Comparison of ENCODE assay signal across 9 cellular contexts in genomic region chr3:54988302-54989022, GRCh38.
DNase-seq lines count a peak whose midpoint lies in the region; ATAC-seq and TF ChIP-seq lines count a peak whose summit lies in the region.
"Had no signal": no experiment of that assay in that cellular context is flagged by ENCODE, and none has a peak within 500 bp of the region (broad histone marks: within the 10 kb centered on the region; RNA-seq: fewer than 3 reads in every experiment).

No MANE protein-coding gene starts in this region.

- intact Hi-C loops in posterior vena cava (cut with DNase I): no loop called here

- no peak overlapping the region for H3K4me3 ChIP-seq in Peyer's patch
- no peak overlapping the region for H3K4me3 ChIP-seq in fibroblast of villous mesenchyme (ENCODE audit: low read depth, low read length)
- H3K4me3 ChIP-seq in parathyroid adenoma (ENCODE audit: low read depth, low read length): no peak overlapping the region

- H3K27ac ChIP-seq in Peyer's patch (no peak overlapping the region), parathyroid adenoma (peak overlapping the region; percentile 20)

- peak overlapping the region; percentile 31 for H3K4me2 ChIP-seq in parathyroid adenoma (ENCODE audit: low read length)

- no peak overlapping the region for H2AFZ ChIP-seq in parathyroid adenoma

- DNase-seq in DMS79 (lab: John Stamatoyannopoulos, UW) (peak; percentile 12), Peyer's patch (peak in 2 of 3 donors; percentile 19 to 50), fibroblast of villous mesenchyme (ENCODE audit: low read depth) (peak; percentile 91), cerebellar nuclear complex (lab: John Stamatoyannopoulos, UW) (no peak), posterior vena cava (ENCODE audit: low spot score) (no peak)
- DNase-seq: activated CD4-positive, alpha-beta T cell treated with anti-CD3 and anti-CD28 coated beads, Interleukin-2, amount 50 U/mL, for 48 hours had no signal

- no peak for ATAC-seq in GM21381 (IDR thresholded peaks at IDR 0.05; ENCODE audit: unreplicated experiment)
- no peak for ATAC-seq in GM18867 (IDR thresholded peaks at IDR 0.05; ENCODE audit: unreplicated experiment)

- H3K9ac ChIP-seq in parathyroid adenoma: no peak overlapping the region

- H3K27me3 ChIP-seq in Peyer's patch (no peaks in the 10 kb centered on the region), parathyroid adenoma (ENCODE audit: control insufficient read depth, insufficient read depth, low read length) (no peaks in the 10 kb centered on the region)

- TF ChIP-seq CTCF in Peyer's patch (IDR thresholded peaks at IDR 0.05): no peak
- no peak for TF ChIP-seq CTCF in fibroblast of villous mesenchyme (IDR thresholded peaks at IDR 0.05; ENCODE audit: insufficient read depth, low read depth, low read length)
- TF ChIP-seq CTCF in parathyroid adenoma (IDR thresholded peaks at IDR 0.05): no peak

- TF ChIP-seq POLR2A in Peyer's patch (IDR thresholded peaks at IDR 0.05): no peak

- no peaks in the 10 kb centered on the region for H3K79me2 ChIP-seq in parathyroid adenoma

- H3K4me1 ChIP-seq in Peyer's patch (peaks cover 0 to 3% (median 0%) of the 10 kb centered on the region in 4 donors), parathyroid adenoma (peaks cover 20% of the 10 kb centered on the region)

- no peaks in the 10 kb centered on the region for H3K9me3 ChIP-seq in Peyer's patch
- H3K9me3 ChIP-seq in parathyroid adenoma (ENCODE audit: control insufficient read depth, low read length): no peaks in the 10 kb centered on the region

- H3K36me3 ChIP-seq in Peyer's patch (no peaks in the 10 kb centered on the region), parathyroid adenoma (ENCODE audit: control insufficient read depth, insufficient read depth, low read length) (no peaks in the 10 kb centered on the region)

Comparison
In these comparisons a context has a peak if more than half of its experiments do, and no peak if none do; other contexts are left out.
1. DNase-seq: peak in DMS79 (single experiment), Peyer's patch (2 of 3) and fibroblast of villous mesenchyme (single experiment); none in cerebellar nuclear complex (0 of 2) and posterior vena cava (single experiment).